ENCODE assay signal across 8 cellular contexts in the genomic region with DNA sequence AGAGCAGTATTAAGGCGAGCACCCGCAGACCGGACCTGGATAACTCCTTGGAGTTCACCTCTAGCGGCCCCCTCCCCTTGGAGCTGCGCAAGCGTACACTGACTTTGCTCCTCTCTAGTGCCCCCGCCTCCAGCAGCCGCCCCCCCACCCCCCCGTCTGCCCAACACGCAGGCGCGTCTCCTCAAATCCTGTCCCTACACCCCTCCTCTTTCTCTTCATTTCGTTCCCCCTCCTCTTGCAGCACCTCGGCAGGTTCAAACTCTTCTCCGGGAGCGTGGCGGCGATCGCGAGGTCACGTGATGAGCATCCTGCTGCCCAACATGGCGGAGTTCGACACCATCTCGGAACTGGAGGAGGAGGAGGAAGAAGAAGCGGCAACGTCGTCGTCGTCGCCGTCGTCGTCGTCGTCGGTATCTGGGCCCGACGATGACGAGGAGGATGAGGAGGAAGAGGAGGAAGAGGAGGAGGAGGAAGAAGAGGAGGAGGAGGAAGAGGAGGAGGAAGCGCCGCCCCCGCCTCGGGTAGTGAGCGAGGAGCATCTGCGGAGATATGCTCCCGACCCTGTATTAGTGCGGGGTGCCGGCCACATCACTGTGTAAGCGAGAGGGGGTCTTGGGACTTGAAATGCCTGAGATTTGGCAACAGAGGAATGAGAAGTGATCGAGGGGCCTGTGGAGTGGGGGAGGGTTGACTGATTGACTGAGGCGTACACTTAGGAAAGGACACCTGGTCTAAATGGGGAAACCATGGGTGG. TPM values are rescaled to one million over a fixed set of nuclear protein-coding genes. Genes with fewer than 3 reads are reported as not detected.
DNase-seq lines count a peak whose midpoint lies in the region; ATAC-seq and TF ChIP-seq lines count a peak whose summit lies in the region.

A gene (plus strand): TSS at position 212 of the 754 bp plus-strand sequence. CDS start 88 bp downstream, at position 300.

- peak within 1 kb of the TSS; percentile 91 for H2AFZ ChIP-seq in ACC112 (ENCODE audit: low read length, unreplicated experiment)

- peaks cover 7% of the 10 kb centered on the region for H3K79me2 ChIP-seq in ACC112 (ENCODE audit: control insufficient read depth, insufficient read depth, low read length, unreplicated experiment)

- no peaks in the 10 kb centered on the region for H3K36me3 Mint-ChIP-seq in activated CD8-positive, alpha-beta T cell treated with anti-CD3 and anti-CD28 coated beads for 36 hours (ENCODE audit: low read depth)

- CTCF ChIA-PET in activated CD8-positive, alpha-beta T cell treated with anti-CD3 and anti-CD28 coated beads for 36 hours (lab: Charles Lee): no interaction called here

- H3K4me1 ChIP-seq in ACC112 (ENCODE audit: control insufficient read depth, insufficient read depth, low read length, unreplicated experiment): no peaks in the 10 kb centered on the region

- H3K27ac ChIP-seq in ACC112 (ENCODE audit: low read depth, low read length): peak within 1 kb of the TSS; percentile 72

- POLR2A ChIA-PET in activated CD8-positive, alpha-beta T cell treated with anti-CD3 and anti-CD28 coated beads for 36 hours (lab: Charles Lee): interaction anchor here (0.6 kb wide), 1 partner anchor 76 kb away, joined by 4 read pairs; no protein-coding TSS in a partner anchor

- H3K9me3 Mint-ChIP-seq in activated CD8-positive, alpha-beta T cell treated with anti-CD3 and anti-CD28 coated beads for 36 hours: no peaks in the 10 kb centered on the region

- no peaks in the 10 kb centered on the region for H3K27me3 ChIP-seq in ACC112 (ENCODE audit: insufficient read depth, low read length)

- no peak for TF ChIP-seq CTCF in activated CD8-positive, alpha-beta T cell treated with anti-CD3 and anti-CD28 coated beads for 36 hours (IDR thresholded peaks at IDR 0.05)

- H3K4me1 Mint-ChIP-seq in activated CD8-positive, alpha-beta T cell treated with anti-CD3 and anti-CD28 coated beads for 36 hours (ENCODE audit: low read depth): peaks cover 17% of the 10 kb centered on the region

- H3K27me3 Mint-ChIP-seq in activated CD8-positive, alpha-beta T cell treated with anti-CD3 and anti-CD28 coated beads for 36 hours: no peaks in the 10 kb centered on the region

- peak within 1 kb of the TSS; percentile 97 for H3K27ac Mint-ChIP-seq in activated CD8-positive, alpha-beta T cell treated with anti-CD3 and anti-CD28 coated beads for 36 hours

- H3K4me3 Mint-ChIP-seq in activated CD8-positive, alpha-beta T cell treated with anti-CD3 and anti-CD28 coated beads for 36 hours: peak within 1 kb of the TSS; percentile 83

- DNase-seq in NCI-H460 (ENCODE audit: extremely low read depth, low read depth) (peak; percentile 50), ecto neural progenitor cell (ENCODE audit: low spot score) (peak; percentile 83), lung microvascular endothelial cell (ENCODE audit: low read depth in 2 of 2) (peak; percentile 58 to 67)
- peak; percentile 71 for DNase-seq in activated CD8-positive, alpha-beta T cell treated with anti-CD3 and anti-CD28 coated beads for 36 hours
- DNase-seq in stimulated activated CD4-positive, alpha-beta T cell treated with anti-CD3 and anti-CD28 coated beads, TNF-alpha, amount 100 ng/mL, for 24 hours (ENCODE audit: low read depth in 3 of 3): peak; percentile 26 to 52 (median 34)

- H3K36me3 ChIP-seq in ACC112 (ENCODE audit: insufficient read depth, low read length): no peaks in the 10 kb centered on the region

- peak within 1 kb of the TSS; percentile 94 for H3K4me3 ChIP-seq in ACC112 (ENCODE audit: low read depth, low read length)

- intact Hi-C loops in activated CD8-positive, alpha-beta T cell treated with anti-CD3 and anti-CD28 coated beads for 36 hours (cut with micrococcal nuclease): no loop called here

- ATAC-seq in GM18870 (IDR thresholded peaks at IDR 0.05; ENCODE audit: unreplicated experiment) (peak; percentile 41), HG03135 (IDR thresholded peaks at IDR 0.05; ENCODE audit: unreplicated experiment) (peak; percentile 55)
- peak; percentile 77 for ATAC-seq in activated CD8-positive, alpha-beta T cell treated with anti-CD3 and anti-CD28 coated beads for 36 hours

RNA-seq across cellular contexts. Expression of the gene that starts here (rescaled TPM):
- 11.2 and 14.3 TPM in 2 replicates for total RNA-seq in NCI-H460 (2014; rRNA removed; shearing (Covaris generic))
- polyA plus RNA-seq in NCI-H460 (2014; cell fraction: nucleus; rRNA removed): 6.0 and 14.7 TPM in 2 replicates
- total RNA-seq in activated CD8-positive, alpha-beta T cell treated with anti-CD3 and anti-CD28 coated beads for 36 hours: 1 to 10 TPM; 3.9 to 4.4 TPM
- total RNA-seq in lung microvascular endothelial cell: 4.8 and 5.8 TPM in 2 replicates

Comparison
In these comparisons a context has a peak if more than half of its experiments do, and no peak if none do; other contexts are left out.
1. Peak in every context shown above with its lines: DNase-seq, ATAC-seq, H3K4me3 ChIP-seq and H3K27ac ChIP-seq.